In the genomic region with DNA sequence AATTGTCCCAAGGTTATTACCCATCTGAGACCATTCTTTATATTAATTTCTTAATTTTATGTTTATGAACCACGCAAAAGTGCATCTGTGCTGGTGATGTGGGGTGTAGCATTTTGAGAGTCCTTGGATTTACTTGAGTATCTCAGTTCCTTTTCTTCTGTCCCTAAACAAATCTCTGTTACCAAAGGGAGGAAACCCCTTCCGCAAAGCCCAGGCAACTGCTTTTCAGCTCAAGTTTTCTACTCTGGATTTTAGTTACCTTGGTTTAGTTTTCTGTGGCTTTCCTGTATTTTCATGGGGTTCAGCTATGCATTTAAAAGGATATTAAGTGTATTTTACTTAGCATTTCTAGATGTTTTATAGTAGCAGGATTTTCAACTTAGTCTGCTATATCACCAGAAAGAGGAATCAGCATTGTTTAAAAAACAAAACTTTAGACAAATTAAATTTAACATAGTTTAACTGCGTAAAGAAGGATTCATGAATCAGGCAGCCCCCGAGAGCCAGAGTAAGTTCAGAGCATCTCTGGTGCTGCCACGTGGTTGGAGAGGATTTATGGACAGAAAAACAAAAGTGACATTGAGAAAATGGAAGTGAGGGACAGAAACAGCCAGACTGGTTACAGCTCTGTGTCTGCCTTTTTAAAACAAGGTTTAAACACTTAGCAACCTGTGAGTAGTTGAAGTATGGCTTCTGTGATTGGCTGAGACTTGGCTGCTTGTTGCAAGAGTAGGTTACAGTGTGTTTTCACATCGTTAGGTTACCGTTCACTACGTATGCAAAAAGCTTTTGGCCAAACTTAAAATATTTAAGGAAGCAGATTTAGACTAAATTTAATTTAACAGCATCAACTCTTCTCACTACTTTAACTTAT, we compare ENCODE assay signal across 8 cellular contexts. TPM values are rescaled to one million over a fixed set of nuclear protein-coding genes. Genes with fewer than 3 reads are reported as not detected.
DNase-seq lines count a peak whose midpoint lies in the region; ATAC-seq, FAIRE-seq and TF ChIP-seq lines count a peak whose summit lies in the region.

No MANE protein-coding gene starts in this region.

- no peaks in the 10 kb centered on the region for H3K36me3 Mint-ChIP-seq in osteocyte (ENCODE audit: unreplicated experiment)

- H3K27ac Mint-ChIP-seq in osteocyte (ENCODE audit: unreplicated experiment): peak overlapping the region; percentile 39

- H3K4me1 ChIP-seq in A549: peaks cover 20% of the 10 kb centered on the region

- peak overlapping the region; percentile 45 for H3K4me2 ChIP-seq in A549

- DNase-seq in A549 (ENCODE audit: low read depth in 1 of 2, low spot score in 1 of 2) (peak in 1 of 2 experiments; percentile 87), NCI-H2227 treated with DMSO at 0.1 percent for 48 hours (lab: John Stamatoyannopoulos, UW) (peak; percentile 66), choroid plexus epithelial cell (ENCODE audit: low read depth) (peak; percentile 91), osteocyte (ENCODE audit: extremely low spot score, unreplicated experiment) (no peak), LoVo (ENCODE audit: low spot score) (no peak)
- DNase-seq in stimulated activated naive CD4-positive, alpha-beta T cell treated with Interleukin-2 at 50 U/mL for 16 hours (lab: John Stamatoyannopoulos, UW): no peak

- TF ChIP-seq EP300 in A549 (IDR thresholded peaks at IDR 0.05): no peak

- ATAC-seq in A549: peak; percentile 85 to 89
- peak; percentile 86 for ATAC-seq in GM18502 (IDR thresholded peaks at IDR 0.05; ENCODE audit: poor library complexity, unreplicated experiment)
- peak; percentile 83 for ATAC-seq in HG02798 (IDR thresholded peaks at IDR 0.05; ENCODE audit: poor library complexity, unreplicated experiment)

- 53% methylated on average over 8 of the region's 8 CpGs for WGBS in A549 (ENCODE audit: missing lambda C conversion rate)

- H3K4me3 ChIP-seq in A549 (no peak overlapping the region), choroid plexus epithelial cell (ENCODE audit: low read depth, low read length) (no peak overlapping the region)

- no peaks in the 10 kb centered on the region for H3K27me3 Mint-ChIP-seq in osteocyte (ENCODE audit: unreplicated experiment)

- CTCF ChIA-PET in A549 (lab: Yijun Ruan, JAX): interaction anchor here (0.7 to 2.8 kb wide), 6 partner anchors 8 to 556 kb away, joined by 3 to 15 read pairs (median 8); a partner anchor contains a TSS

- no peak overlapping the region for H3K4me3 Mint-ChIP-seq in osteocyte (ENCODE audit: unreplicated experiment)

- peaks cover 22% of the 10 kb centered on the region for H3K4me1 Mint-ChIP-seq in osteocyte (ENCODE audit: unreplicated experiment)

- POLR2A ChIA-PET in A549 (lab: Yijun Ruan, JAX): interaction anchor here (0.5 to 1.0 kb wide), 4 partner anchors 10 to 1337 kb away, joined by 3 to 9 read pairs (median 5); a partner anchor contains a TSS

- TF ChIP-seq POLR2A in A549 (IDR thresholded peaks at IDR 0.05; ENCODE audit: low read length): no peak

- TF ChIP-seq CTCF in A549 (IDR thresholded peaks at IDR 0.05) (no peak), choroid plexus epithelial cell (conservative IDR thresholded peaks at IDR 0.05; ENCODE audit: low read depth, low read length) (no peak), osteocyte (IDR thresholded peaks at IDR 0.05) (no peak)

- no peaks in the 10 kb centered on the region for H3K9me3 ChIP-seq in A549

- TF ChIP-seq RAD21 in A549 (conservative IDR thresholded peaks at IDR 0.05 in 1 of 2, IDR thresholded peaks at IDR 0.05 in 1 of 2): no peak

- H3K27ac ChIP-seq in A549: peak overlapping the region; percentile 15 to 60; a peak in 4 of 6 replicates

- no peaks in the 10 kb centered on the region for H3K9me3 Mint-ChIP-seq in osteocyte (ENCODE audit: unreplicated experiment)

- FAIRE-seq in A549 (lab: Jason Lieb, UNC): no peak

TF ChIP-seq in A549, 52 proteins besides CTCF, POLR2A, EP300 and RAD21:
- TF ChIP-seq RFX5 (IDR thresholded peaks at IDR 0.05) (peak; percentile 98), CEBPB (IDR thresholded peaks at IDR 0.05) (no peak)

RNA-seq across cellular contexts. Expression of a gene that starts 9.6 kb away (rescaled TPM):
- polyA plus RNA-seq in A549 (2011; rRNA removed): 69.4 and 72.1 TPM in 2 replicates
- 212 and 216 TPM in 2 replicates for polyA plus RNA-seq in A549 (2012; cell fraction: cytosol; rRNA removed)
- 370 and 459 TPM in 2 replicates for polyA plus RNA-seq in A549 (2012; cell fraction: nucleus; rRNA removed)
- 65.8 to 91.3 TPM (median 66.3 TPM) in 3 replicates for polyA plus RNA-seq in A549 (2017; fragmentation: RNase III; extraction: RNeasy Plus Mini Kit Qiagen cat#74134 plus additional on column Dnase treatment)
- polyA minus RNA-seq in A549 (2011; rRNA and poly(A)+ RNA removed): 75.4 and 88.9 TPM in 2 replicates
- total RNA-seq in osteocyte: 239 and 244 TPM in 2 replicates

RNA-seq across cellular contexts. Expression of a gene that starts 20.4 kb away (rescaled TPM):
- polyA plus RNA-seq in A549 (2011; rRNA removed) (49.6 and 59.0 TPM in 2 replicates), A549 (2017; fragmentation: RNase III; extraction: RNeasy Plus Mini Kit Qiagen cat#74134 plus additional on column Dnase treatment) (11.1 to 12.5 TPM (median 11.9 TPM) in 3 replicates)
- 12.9 and 14.6 TPM in 2 replicates for polyA plus RNA-seq in A549 (2012; cell fraction: cytosol; rRNA removed)
- 15.8 and 20.3 TPM in 2 replicates for polyA plus RNA-seq in A549 (2012; cell fraction: nucleus; rRNA removed)
- polyA minus RNA-seq in A549 (2011; rRNA and poly(A)+ RNA removed): 62.9 and 71.0 TPM in 2 replicates
- total RNA-seq in osteocyte: 65.2 and 80.0 TPM in 2 replicates

Comparison
In these comparisons a context has a peak if more than half of its experiments do, and no peak if none do; other contexts are left out.
1. DNase-seq: peak in NCI-H2227 treated with DMSO at 0.1 percent for 48 hours (single experiment) and choroid plexus epithelial cell (single experiment); none in osteocyte (single experiment), LoVo (single experiment) and stimulated activated naive CD4-positive, alpha-beta T cell treated with Interleukin-2 at 50 U/mL for 16 hours (single experiment).
2. Peak in every context shown above with its lines, with median percentiles within 50 percentile points of each other: ATAC-seq.